ENCODE assay signal across 8 cellular contexts in genomic region chr9:129174102-129174723, GRCh38. TPM values are rescaled to one million over a fixed set of nuclear protein-coding genes. Genes with fewer than 3 reads are reported as not detected.
DNase-seq lines count a peak whose midpoint lies in the region; ATAC-seq and TF ChIP-seq lines count a peak whose summit lies in the region.

No MANE protein-coding gene starts in this region.

- H3K4me3 ChIP-seq in endodermal cell (ENCODE audit: low read length) (peak overlapping the region; percentile 90), mesodermal cell (ENCODE audit: extremely low read depth, insufficient read depth, low read length, poor library complexity, severe bottlenecking) (peak overlapping the region; percentile 99)

- H3K27me3 ChIP-seq in endodermal cell (ENCODE audit: control insufficient read depth, insufficient read depth, low read length, poor library complexity, severe bottlenecking): peaks cover 18% of the 10 kb centered on the region

- DNase-seq in C1 segment of cervical spinal cord (lab: John Stamatoyannopoulos, UW) (peak in 13 of 14 donors; percentile 20 to 84 (median 71)), HS-27A (ENCODE audit: low read depth) (peak; percentile 77), NOMO-1 treated with dmso at 0.1 percent for 144 hours (lab: John Stamatoyannopoulos, UW; ENCODE audit: unreplicated experiment) (peak; percentile 43), endodermal cell (peak; percentile 95)
- DNase-seq in activated CD8-positive, alpha-beta memory T cell treated with anti-CD3 and anti-CD28 coated beads, Interleukin-2, amount 50 U/mL, for 4 hours: peak; percentile 85
- peak; percentile 67 for DNase-seq in stimulated activated CD8-positive, alpha-beta memory T cell treated with anti-CD3 and anti-CD28 coated beads, Interleukin-12 subunit alpha, Interleukin-12 subunit beta, amount 100 ng/mL, for 4 hours (ENCODE audit: low read depth)

- no peaks in the 10 kb centered on the region for H3K9me3 Mint-ChIP-seq in endodermal cell

- peaks cover 8% of the 10 kb centered on the region for H3K4me1 ChIP-seq in endodermal cell (ENCODE audit: control insufficient read depth, insufficient read depth, low read length)
- peaks cover 42% of the 10 kb centered on the region for H3K4me1 ChIP-seq in mesodermal cell (ENCODE audit: control insufficient read depth, insufficient read depth, low read length, poor library complexity, severe bottlenecking)

- H3K4me1 Mint-ChIP-seq in endodermal cell: peaks cover 22% of the 10 kb centered on the region

- no peak for ATAC-seq in HG03469 (IDR thresholded peaks at IDR 0.05; ENCODE audit: unreplicated experiment)

- H3K36me3 Mint-ChIP-seq in endodermal cell (ENCODE audit: low read depth): no peaks in the 10 kb centered on the region

- H3K36me3 ChIP-seq in endodermal cell (ENCODE audit: control insufficient read depth, insufficient read depth, low read length) (no peaks in the 10 kb centered on the region), mesodermal cell (ENCODE audit: control insufficient read depth, insufficient read depth, low read length) (peaks cover 20% of the 10 kb centered on the region)

- 0 to 1% methylated on average over 28 to 55 of the region's 55 CpGs for WGBS in endodermal cell (ENCODE audit: insufficient coverage in 1 of 2, insufficient read length in 1 of 2), 2 experiments
- 1% methylated on average over 26 to 36 of the region's 55 CpGs for WGBS in mesodermal cell (ENCODE audit: insufficient coverage in 2 of 2), 2 experiments

- H3K27me3 Mint-ChIP-seq in endodermal cell (ENCODE audit: insufficient read depth): peaks cover 27% of the 10 kb centered on the region

- H3K4me3 Mint-ChIP-seq in endodermal cell: peak overlapping the region; percentile 80

- peak overlapping the region; percentile 66 for H3K9ac ChIP-seq in endodermal cell (ENCODE audit: extremely low read depth, low read length, poor library complexity, severe bottlenecking)

- peak overlapping the region; percentile 92 for H3K27ac Mint-ChIP-seq in endodermal cell

- peak overlapping the region; percentile 84 for H3K27ac ChIP-seq in endodermal cell (ENCODE audit: low read depth, low read length)
- H3K27ac ChIP-seq in mesodermal cell (ENCODE audit: low read depth, low read length, severe bottlenecking): peak overlapping the region; percentile 98

- no peaks in the 10 kb centered on the region for H3K9me3 ChIP-seq in endodermal cell (ENCODE audit: control insufficient read depth, low read length)
- no peaks in the 10 kb centered on the region for H3K9me3 ChIP-seq in mesodermal cell (ENCODE audit: control insufficient read depth, low read length)

- TF ChIP-seq CTCF in endodermal cell (conservative IDR thresholded peaks at IDR 0.05): peak; percentile 96

RNA-seq across cellular contexts. Expression of gene IER5L, which starts 3.8 kb away (rescaled TPM):
- 1 to 10 TPM; 6.8 to 8.1 TPM for total RNA-seq in endodermal cell
- 48.3 TPM for polyA plus RNA-seq in endodermal cell (2013, experiment 1 of 2)
- 51.1 TPM for polyA plus RNA-seq in endodermal cell (2013, experiment 2 of 2)
- polyA plus RNA-seq in mesodermal cell (2013, experiment 1 of 2): 75.6 TPM
- 55.6 TPM for polyA plus RNA-seq in mesodermal cell (2013, experiment 2 of 2)

Comparison
In these comparisons a context has a peak if more than half of its experiments do, and no peak if none do; other contexts are left out.
1. DNase-seq: peak in every context shown above with its lines; median percentile 95 in endodermal cell; 85 in activated CD8-positive, alpha-beta memory T cell treated with anti-CD3 and anti-CD28 coated beads, Interleukin-2, amount 50 U/mL, for 4 hours; 77 in HS-27A; 71 in C1 segment of cervical spinal cord; 67 in stimulated activated CD8-positive, alpha-beta memory T cell treated with anti-CD3 and anti-CD28 coated beads, Interleukin-12 subunit alpha, Interleukin-12 subunit beta, amount 100 ng/mL, for 4 hours; 43 in NOMO-1 treated with dmso at 0.1 percent for 144 hours.